In genomic region chr10:3852147-3852904, GRCh38 we compare ENCODE assay signal across 1 cellular context.
A peak's percentile ranks its signal among the peaks of the same experiment; 100 is the strongest.
TF ChIP-seq lines count a peak whose summit lies in the region.

No MANE protein-coding gene starts in this region.

TF ChIP-seq in K562, 482 proteins besides CTCF, POLR2A, EP300 and RAD21 (continued from another document and continues in another):
- peak in 1 of 3 experiments; percentile 20 for TF ChIP-seq YY1 (IDR thresholded peaks at IDR 0.05; ENCODE audit: borderline replicate concordance in 1 of 3, control insufficient read depth in 1 of 3, extremely low read depth in 1 of 3, insufficient read depth in 3 of 3, insufficient read length in 1 of 3, insufficient replicate concordance in 2 of 3, low read depth in 1 of 3, low read length in 2 of 3)
- TF ChIP-seq SIN3B (IDR thresholded peaks at IDR 0.05; ENCODE audit: low read depth), result no peak
- TF ChIP-seq POU5F1 (IDR thresholded peaks at IDR 0.05; ENCODE audit: borderline replicate concordance, low read depth, low read length, partially characterized antibody), result no peak
- no peak for TF ChIP-seq SLC30A9 (CRISPR knock-in tag; IDR thresholded peaks at IDR 0.05)
- no peak for TF ChIP-seq MED1 (CRISPR knock-in tag; IDR thresholded peaks at IDR 0.05; ENCODE audit: borderline replicate concordance)
- no peak for TF ChIP-seq PHB2 (IDR thresholded peaks at IDR 0.05; ENCODE audit: low read depth)
- TF ChIP-seq MYNN (IDR thresholded peaks at IDR 0.05), result no peak
- no peak for TF ChIP-seq MYNN (CRISPR knock-in tag; IDR thresholded peaks at IDR 0.05)
- TF ChIP-seq, protein P1, sequence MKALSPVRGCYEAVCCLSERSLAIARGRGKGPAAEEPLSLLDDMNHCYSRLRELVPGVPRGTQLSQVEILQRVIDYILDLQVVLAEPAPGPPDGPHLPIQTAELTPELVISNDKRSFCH (CRISPR knock-in tag; IDR thresholded peaks at IDR 0.05), result no peak
- TF ChIP-seq, protein P1 (tag; IDR thresholded peaks at IDR 0.05), result no peak
- peak; percentile 54; the same call in 1 of the 2 replicates for TF ChIP-seq MAFK (IDR thresholded peaks at IDR 0.05; ENCODE audit: low read length)
- TF ChIP-seq E2F3 (CRISPR knock-in tag; IDR thresholded peaks at IDR 0.05), result no peak
- no peak for TF ChIP-seq ZFP36 (IDR thresholded peaks at IDR 0.05; ENCODE audit: low read depth, low read length, partially characterized antibody)
- peak; percentile 86 for TF ChIP-seq ZNF589 (CRISPR knock-in tag; IDR thresholded peaks at IDR 0.05; ENCODE audit: low read depth)
- TF ChIP-seq ZNF668 (CRISPR knock-in tag; IDR thresholded peaks at IDR 0.05), result no peak
- TF ChIP-seq THRB (CRISPR knock-in tag; conservative IDR thresholded peaks at IDR 0.05), result no peak
- TF ChIP-seq ZBTB11 (CRISPR knock-in tag; IDR thresholded peaks at IDR 0.05), result no peak; a peak in 1 of 6 replicates
- TF ChIP-seq ERF (CRISPR knock-in tag; IDR thresholded peaks at IDR 0.05), result no peak
- TF ChIP-seq PHF20 (IDR thresholded peaks at IDR 0.05; ENCODE audit: partially characterized antibody), result no peak
- TF ChIP-seq RBM15 (IDR thresholded peaks at IDR 0.05; ENCODE audit: insufficient read depth, low read length), result no peak
- TF ChIP-seq ZNF592 (IDR thresholded peaks at IDR 0.05), result peak; percentile 88
- no peak for TF ChIP-seq ZBTB5 (IDR thresholded peaks at IDR 0.05)
- TF ChIP-seq ZBTB8A (IDR thresholded peaks at IDR 0.05; ENCODE audit: partially characterized antibody), result no peak
- TF ChIP-seq NR2C2 (CRISPR knock-in tag; IDR thresholded peaks at IDR 0.05), result no peak
- TF ChIP-seq NR2C2 (tag; IDR thresholded peaks at IDR 0.05), result peak; percentile 75
- peak in 1 of 2 experiments; percentile 63; a peak in 2 of 4 replicates for TF ChIP-seq TBL1XR1 (IDR thresholded peaks at IDR 0.05; ENCODE audit: low read length in 2 of 2)
- no peak for TF ChIP-seq SIX5 (IDR thresholded peaks at IDR 0.05; ENCODE audit: borderline replicate concordance in 1 of 2, insufficient read depth in 1 of 2, low read depth in 1 of 2, low read length in 2 of 2)
- no peak for TF ChIP-seq HOXB6 (CRISPR knock-in tag; IDR thresholded peaks at IDR 0.05; ENCODE audit: borderline replicate concordance)
- TF ChIP-seq FOXM1 (IDR thresholded peaks at IDR 0.05; ENCODE audit: low read depth), result no peak
- TF ChIP-seq FOXM1 (CRISPR knock-in tag; IDR thresholded peaks at IDR 0.05; ENCODE audit: low read depth), result no peak
- TF ChIP-seq NCOA4 (IDR thresholded peaks at IDR 0.05; ENCODE audit: partially characterized antibody), result no peak
- TF ChIP-seq SMC3 (conservative IDR thresholded peaks at IDR 0.05; ENCODE audit: insufficient read depth, low read depth, low read length), result no peak
- TF ChIP-seq HMG20B (CRISPR knock-in tag; IDR thresholded peaks at IDR 0.05), result no peak
- peak; percentile 82 for TF ChIP-seq GTF2E2 (tag; IDR thresholded peaks at IDR 0.05)
- TF ChIP-seq SNIP1 (IDR thresholded peaks at IDR 0.05; ENCODE audit: low read depth), result no peak
- no peak for TF ChIP-seq ZNF121 (CRISPR knock-in tag; conservative IDR thresholded peaks at IDR 0.05)
- no peak for TF ChIP-seq U2AF2 (optimal IDR thresholded peaks at IDR 0.05; ENCODE audit: low read depth, low read length)
- TF ChIP-seq NFE2 (IDR thresholded peaks at IDR 0.05; ENCODE audit: low read depth), result peak; percentile 87
- TF ChIP-seq, protein P2, sequence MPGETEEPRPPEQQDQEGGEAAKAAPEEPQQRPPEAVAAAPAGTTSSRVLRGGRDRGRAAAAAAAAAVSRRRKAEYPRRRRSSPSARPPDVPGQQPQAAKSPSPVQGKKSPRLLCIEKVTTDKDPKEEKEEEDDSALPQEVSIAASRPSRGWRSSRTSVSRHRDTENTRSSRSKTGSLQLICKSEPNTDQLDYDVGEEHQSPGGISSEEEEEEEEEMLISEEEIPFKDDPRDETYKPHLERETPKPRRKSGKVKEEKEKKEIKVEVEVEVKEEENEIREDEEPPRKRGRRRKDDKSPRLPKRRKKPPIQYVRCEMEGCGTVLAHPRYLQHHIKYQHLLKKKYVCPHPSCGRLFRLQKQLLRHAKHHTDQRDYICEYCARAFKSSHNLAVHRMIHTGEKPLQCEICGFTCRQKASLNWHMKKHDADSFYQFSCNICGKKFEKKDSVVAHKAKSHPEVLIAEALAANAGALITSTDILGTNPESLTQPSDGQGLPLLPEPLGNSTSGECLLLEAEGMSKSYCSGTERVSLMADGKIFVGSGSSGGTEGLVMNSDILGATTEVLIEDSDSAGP (CRISPR knock-in tag; IDR thresholded peaks at IDR 0.05), result no peak
- TF ChIP-seq GABPB2 (CRISPR knock-in tag; conservative IDR thresholded peaks at IDR 0.05), result no peak
- TF ChIP-seq POLR2B (IDR thresholded peaks at IDR 0.05; ENCODE audit: low read depth, partially characterized antibody), result no peak
- TF ChIP-seq RFX1 (IDR thresholded peaks at IDR 0.05), result peak; percentile 42
- no peak for TF ChIP-seq ZNF282 (CRISPR knock-in tag; IDR thresholded peaks at IDR 0.05)
- TF ChIP-seq TCF7L2 (IDR thresholded peaks at IDR 0.05; ENCODE audit: low read depth, low read length), result no peak
- no peak for TF ChIP-seq MCM3 (IDR thresholded peaks at IDR 0.05)
- TF ChIP-seq TRIM28 (IDR thresholded peaks at IDR 0.05), result no peak
- no peak for TF ChIP-seq CEBPZ (IDR thresholded peaks at IDR 0.05; ENCODE audit: borderline replicate concordance, low read depth, low read length)
- TF ChIP-seq ELF1 (tag; IDR thresholded peaks at IDR 0.05), result no peak
- TF ChIP-seq ZNF584 (CRISPR knock-in tag; IDR thresholded peaks at IDR 0.05; ENCODE audit: low read depth), result 0 out of 2 replicates have a peak, but pooled peaks have one; percentile 76
- TF ChIP-seq CHAMP1 (IDR thresholded peaks at IDR 0.05), result no peak
- TF ChIP-seq EP400 (IDR thresholded peaks at IDR 0.05), result peak; percentile 62
- no peak for TF ChIP-seq RUNX1 (IDR thresholded peaks at IDR 0.05; ENCODE audit: low read depth)
- TF ChIP-seq FOXJ2 (tag; IDR thresholded peaks at IDR 0.05), result peak; percentile 95
